ENCODE assay signal across 27 cellular contexts in the genomic region with DNA sequence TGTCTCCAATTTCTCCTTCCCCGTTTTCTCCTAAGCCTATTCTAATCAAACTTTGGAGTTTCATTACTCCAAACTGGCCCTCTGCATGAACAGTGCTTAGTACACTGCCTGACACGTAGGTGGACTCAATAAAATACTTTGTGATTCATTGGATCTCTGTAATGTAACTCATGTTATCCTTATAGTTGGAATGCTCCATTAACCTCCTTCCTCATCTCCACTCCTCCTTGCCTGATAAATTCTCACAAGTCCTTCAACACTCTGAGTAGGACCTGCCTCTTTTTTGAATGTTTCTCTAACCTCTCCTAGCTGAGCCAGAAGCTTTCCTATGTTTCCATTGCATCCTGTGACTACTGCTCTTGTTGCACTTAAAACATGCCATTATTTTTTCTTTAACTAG.
"Had no signal": no experiment of that assay in that cellular context is flagged by ENCODE, and none has a peak within 500 bp of the region (broad histone marks: within the 10 kb centered on the region; RNA-seq: fewer than 3 reads in every experiment).

No MANE protein-coding gene starts in this region.

- H3K27ac Mint-ChIP-seq: activated B cell treated with CpG ODN at 0.5 μM for 24 hours; activated CD8-positive, alpha-beta T cell treated with anti-CD3 and anti-CD28 coated beads for 36 hours; stimulated activated memory B cell treated with anti-CD40 and anti-IgM and Interleukin-4, amounts not matched to agents 10 μg/mL and 1 μg/mL and 100 μg/mL, for 72 hours; stimulated activated naive CD8-positive, alpha-beta T cell treated with anti-CD3 and anti-CD28 coated beads, Interleukin-15, amount 100 ng/mL, for 72 hours; T-cell; T-helper 2 cell treated with Interferon-gamma antibody and Interleukin-4, amounts not matched to agents 5 μg/mL and 100 μg/mL, for 36 hours; type B pancreatic cell had no signal

- ATAC-seq: activated CD8-positive, alpha-beta T cell treated with anti-CD3 and anti-CD28 coated beads for 36 hours; activated naive CD4-positive, alpha-beta T cell treated with anti-CD3 and anti-CD28 coated beads, Interleukin-2, amount 50 U/mL, for 72 hours; heart right ventricle; left cardiac atrium; natural killer cell; right cardiac atrium; stimulated activated memory B cell treated with anti-CD40 and anti-IgM and Interleukin-4, amounts not matched to agents 10 μg/mL and 1 μg/mL and 100 μg/mL, for 72 hours; stimulated activated naive CD8-positive, alpha-beta T cell treated with anti-CD3 and anti-CD28 coated beads, Interleukin-15, amount 100 ng/mL, for 72 hours; T-cell had no signal

- H3K36me3 ChIP-seq: uterus had no signal

- FAIRE-seq: bronchial epithelial cell, colon, islet of Langerhans had no signal

- H3K4me3 Mint-ChIP-seq: activated B cell treated with CpG ODN at 0.5 μM for 24 hours; activated CD8-positive, alpha-beta T cell treated with anti-CD3 and anti-CD28 coated beads for 36 hours; natural killer cell; stimulated activated memory B cell treated with anti-CD40 and anti-IgM and Interleukin-4, amounts not matched to agents 10 μg/mL and 1 μg/mL and 100 μg/mL, for 72 hours; stimulated activated naive CD8-positive, alpha-beta T cell treated with anti-CD3 and anti-CD28 coated beads, Interleukin-15, amount 100 ng/mL, for 72 hours; T-cell; T-helper 2 cell treated with Interferon-gamma antibody and Interleukin-4, amounts not matched to agents 5 μg/mL and 100 μg/mL, for 36 hours; type B pancreatic cell had no signal

- H3K27me3 ChIP-seq: heart right ventricle, uterus had no signal

- DNase-seq: activated B cell treated with CpG ODN at 0.5 μM for 24 hours; activated CD4-positive, alpha-beta T cell treated with anti-CD3 and anti-CD28 coated beads, Interleukin-2, amount 50 U/mL, for 1 hour; activated CD8-positive, alpha-beta T cell treated with anti-CD3 and anti-CD28 coated beads for 36 hours; activated naive CD4-positive, alpha-beta T cell; activated T-cell treated with anti-CD3 and anti-CD28 coated beads, Interleukin-2, amount 50 U/mL, for 48 hours; anterior cingulate cortex; dermis blood vessel endothelial cell; effector CD8-positive, alpha-beta T cell; foreskin melanocyte; heart right ventricle; left cardiac atrium; mammary epithelial cell; midbrain; natural killer cell; right cardiac atrium; stimulated activated CD4-positive, alpha-beta T cell treated with anti-CD3 and anti-CD28 coated beads, Interleukin-4, amount 100 ng/mL, for 4 hours; stimulated activated CD8-positive, alpha-beta memory T cell treated with anti-CD3 and anti-CD28 coated beads, Interleukin-4, amount 100 ng/mL, for 48 hours; stimulated activated naive CD8-positive, alpha-beta T cell treated with anti-CD3 and anti-CD28 coated beads, Interleukin-15, amount 100 ng/mL, for 72 hours; T-cell; uterus had no signal

- H3K27ac ChIP-seq: heart right ventricle, uterus had no signal

- H3K4me3 ChIP-seq: heart right ventricle, uterus had no signal

- H3K4me1 ChIP-seq: heart right ventricle, uterus had no signal

- H3K27me3 Mint-ChIP-seq: activated B cell treated with CpG ODN at 0.5 μM for 24 hours; activated CD8-positive, alpha-beta T cell treated with anti-CD3 and anti-CD28 coated beads for 36 hours; stimulated activated memory B cell treated with anti-CD40 and anti-IgM and Interleukin-4, amounts not matched to agents 10 μg/mL and 1 μg/mL and 100 μg/mL, for 72 hours; stimulated activated naive CD8-positive, alpha-beta T cell treated with anti-CD3 and anti-CD28 coated beads, Interleukin-15, amount 100 ng/mL, for 72 hours; T-cell; type B pancreatic cell had no signal

- H3K4me1 Mint-ChIP-seq: activated B cell treated with CpG ODN at 0.5 μM for 24 hours; natural killer cell; stimulated activated memory B cell treated with anti-CD40 and anti-IgM and Interleukin-4, amounts not matched to agents 10 μg/mL and 1 μg/mL and 100 μg/mL, for 72 hours; stimulated activated naive CD8-positive, alpha-beta T cell treated with anti-CD3 and anti-CD28 coated beads, Interleukin-15, amount 100 ng/mL, for 72 hours; T-cell had no signal

- H3K9me3 ChIP-seq: uterus had no signal
